16 cellular contexts compared by ENCODE assay signal in genomic region chr1:230222678-230223077, GRCh38.
DNase-seq lines count a peak whose midpoint lies in the region; ATAC-seq and TF ChIP-seq lines count a peak whose summit lies in the region.
"Had no signal": no experiment of that assay in that cellular context is flagged by ENCODE, and none has a peak within 500 bp of the region (broad histone marks: within the 10 kb centered on the region; RNA-seq: fewer than 3 reads in every experiment).

No MANE protein-coding gene starts in this region.

- H3K9me3 Mint-ChIP-seq in natural killer cell (no peaks in the 10 kb centered on the region), neural progenitor cell (no peaks in the 10 kb centered on the region)
- H3K9me3 Mint-ChIP-seq: CD8-positive, alpha-beta T cell; memory B cell had no signal

- H3K36me3 ChIP-seq in ACC112 (ENCODE audit: insufficient read depth, low read length) (no peaks in the 10 kb centered on the region), Panc1 (ENCODE audit: control insufficient read depth, insufficient read depth, low read length) (no peaks in the 10 kb centered on the region; the same call in 1 of the 2 replicates), left lung (no peaks in the 10 kb centered on the region), neural progenitor cell (no peaks in the 10 kb centered on the region)

- no peak for DNase-seq in Panc1 (ENCODE audit: low read depth, low spot score)
- DNase-seq in left lung, result no peak
- no peak for DNase-seq in NCI-H2227 (lab: John Stamatoyannopoulos, UW; ENCODE audit: unreplicated experiment)
- no peak for DNase-seq in natural killer cell
- no peak for DNase-seq in neural progenitor cell (ENCODE audit: low spot score)
- DNase-seq: CD8-positive, alpha-beta T cell; H7; PC-9; retina; T1000; trophoblast cell had no signal

- H3K4me1 ChIP-seq in ACC112 (ENCODE audit: control insufficient read depth, insufficient read depth, low read length, unreplicated experiment), result peaks cover 11% of the 10 kb centered on the region
- H3K4me1 ChIP-seq in Panc1 (ENCODE audit: control insufficient read depth, insufficient read depth, low read length), result no peaks in the 10 kb centered on the region
- H3K4me1 ChIP-seq in left lung, result peaks cover 0 to 14% of the 10 kb centered on the region in 2 donors
- H3K4me1 ChIP-seq in neural progenitor cell, result no peaks in the 10 kb centered on the region

- in situ Hi-C loops in Panc1 (cut with HindIII; ENCODE audit: low pct_unique_long_range_greater_than_20kb, low sequenced_read_pairs), result no loop called here

- no peaks in the 10 kb centered on the region for H3K9me3 ChIP-seq in Panc1 (ENCODE audit: control insufficient read depth, insufficient read depth, low read depth, low read length)
- H3K9me3 ChIP-seq in left lung, result no peaks in the 10 kb centered on the region
- H3K9me3 ChIP-seq in neural progenitor cell (ENCODE audit: low read depth), result no peaks in the 10 kb centered on the region

- H3K27me3 ChIP-seq in ACC112 (ENCODE audit: insufficient read depth, low read length) (no peaks in the 10 kb centered on the region), Panc1 (ENCODE audit: control insufficient read depth, insufficient read depth, low read length) (no peaks in the 10 kb centered on the region), left lung (no peaks in the 10 kb centered on the region), neural progenitor cell (no peaks in the 10 kb centered on the region)

- CTCF ChIA-PET in Panc1 (lab: Charles Lee), result no interaction called here

- H3K79me2 ChIP-seq in ACC112 (ENCODE audit: control insufficient read depth, insufficient read depth, low read length, unreplicated experiment), result peaks cover 36% of the 10 kb centered on the region
- H3K79me2 ChIP-seq in neural progenitor cell (ENCODE audit: low read depth), result no peaks in the 10 kb centered on the region

- no peaks in the 10 kb centered on the region for H3F3A ChIP-seq in neural progenitor cell (ENCODE audit: low read depth)

- intact Hi-C loops in Panc1 (cut with micrococcal nuclease; ENCODE audit: unreplicated experiment) (no loop called here), left lung (cut with DNase I) (no loop called here), natural killer cell (cut with micrococcal nuclease) (no loop called here)

- H3K27me3 Mint-ChIP-seq in natural killer cell (ENCODE audit: low read depth in 2 of 2), result no peaks in the 10 kb centered on the region
- peaks cover 2% of the 10 kb centered on the region for H3K27me3 Mint-ChIP-seq in neural progenitor cell (ENCODE audit: insufficient read depth, low read depth)
- H3K27me3 Mint-ChIP-seq: memory B cell had no signal

- H3K4me3 ChIP-seq in ACC112 (ENCODE audit: low read depth, low read length), result peak overlapping the region; percentile 71
- no peak overlapping the region for H3K4me3 ChIP-seq in Panc1 (ENCODE audit: low read depth in 2 of 2, low read length in 2 of 2)
- no peak overlapping the region for H3K4me3 ChIP-seq in left lung
- H3K4me3 ChIP-seq in neural progenitor cell, result no peak overlapping the region
- H3K4me3 ChIP-seq: PC-9 had no signal

- ATAC-seq in Panc1 (no peak), left lung (peak; percentile 6), natural killer cell (no peak), GM18868 (IDR thresholded peaks at IDR 0.05; ENCODE audit: unreplicated experiment) (no peak)
- ATAC-seq: CD8-positive, alpha-beta T cell had no signal

- H3K27ac Mint-ChIP-seq in natural killer cell, result no peak overlapping the region
- H3K27ac Mint-ChIP-seq in neural progenitor cell, result no peak overlapping the region
- H3K27ac Mint-ChIP-seq: CD8-positive, alpha-beta T cell; memory B cell had no signal

- H3K4me3 Mint-ChIP-seq in natural killer cell, result no peak overlapping the region
- H3K4me3 Mint-ChIP-seq in neural progenitor cell, result no peak overlapping the region
- H3K4me3 Mint-ChIP-seq: CD8-positive, alpha-beta T cell; memory B cell had no signal

- POLR2A ChIA-PET in Panc1 (lab: Charles Lee), result no interaction called here

- no TSS peak for BruUV-seq in Panc1 (replicated peaks; lab: Mats Ljungman, UMichigan)

- H3K27ac ChIP-seq in ACC112 (ENCODE audit: low read depth, low read length), result peak overlapping the region; percentile 72
- H3K27ac ChIP-seq in Panc1 (ENCODE audit: low read length), result no peak overlapping the region
- H3K27ac ChIP-seq in left lung, result peak overlapping the region in 1 of 2 donors; percentile 60
- no peak overlapping the region for H3K27ac ChIP-seq in neural progenitor cell
- H3K27ac ChIP-seq: KMS-11, PC-9 had no signal

- H3K9ac ChIP-seq in neural progenitor cell, result no peak overlapping the region
- H3K9ac ChIP-seq: KMS-11 had no signal

- 0 out of 2 replicates have a peak, but pooled peaks have one; percentile 2 for TF ChIP-seq CTCF in GM12874 (IDR thresholded peaks at IDR 0.05; ENCODE audit: insufficient read depth, low read depth, low read length)
- TF ChIP-seq CTCF in Panc1 (IDR thresholded peaks at IDR 0.05), result peak; percentile 3; the same call in 1 of the 2 replicates
- no peak for TF ChIP-seq CTCF in left lung (IDR thresholded peaks at IDR 0.05)
- TF ChIP-seq CTCF in natural killer cell (IDR thresholded peaks at IDR 0.05), result no peak
- TF ChIP-seq CTCF in neural progenitor cell (IDR thresholded peaks at IDR 0.05), result no peak

- H2AFZ ChIP-seq in ACC112 (ENCODE audit: low read length, unreplicated experiment) (peak overlapping the region; percentile 53), neural progenitor cell (replicated peaks) (no peak overlapping the region)
- H2AFZ ChIP-seq: PC-9 had no signal

- H3K36me3 Mint-ChIP-seq in natural killer cell (no peaks in the 10 kb centered on the region), neural progenitor cell (peaks cover 5% of the 10 kb centered on the region)

- H4K20me1 ChIP-seq in neural progenitor cell (ENCODE audit: low read depth), result no peaks in the 10 kb centered on the region

- H3K4me1 Mint-ChIP-seq in natural killer cell, result peaks cover 26 to 44% of the 10 kb centered on the region in 2 donors
- peaks cover 14% of the 10 kb centered on the region for H3K4me1 Mint-ChIP-seq in neural progenitor cell

- H3K4me2 ChIP-seq in neural progenitor cell, result no peak overlapping the region
- H3K4me2 ChIP-seq: KMS-11, PC-9 had no signal

Comparison
In these comparisons a context has a peak if more than half of its experiments do, and no peak if none do; other contexts are left out.
1. CTCF ChIP-seq: peak in GM12874 (single experiment) and Panc1 (single experiment); none in left lung (0 of 2), natural killer cell (single experiment) and neural progenitor cell (single experiment).